Comparison of ENCODE assay signal across 9 cellular contexts in the genomic region with DNA sequence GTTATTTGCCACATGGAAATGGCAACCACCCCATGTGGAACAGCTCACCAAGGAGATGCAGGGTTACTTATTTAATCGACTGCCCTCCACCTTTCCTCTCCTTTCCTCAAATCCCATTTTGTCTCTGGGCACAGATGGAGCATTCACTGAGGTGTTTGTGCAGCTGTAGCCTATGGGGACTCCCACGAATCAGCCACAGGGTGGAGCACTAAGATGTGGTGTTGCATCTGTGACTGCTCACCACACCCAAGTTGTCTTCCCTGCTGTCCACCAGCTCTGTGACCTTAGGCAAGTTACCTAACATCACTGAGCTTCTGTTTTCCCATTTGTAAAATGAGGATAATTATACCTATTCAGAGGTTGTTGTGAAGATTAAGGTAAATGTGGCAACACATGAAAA.
DNase-seq lines count a peak whose midpoint lies in the region; ATAC-seq and TF ChIP-seq lines count a peak whose summit lies in the region.
"Had no signal": no experiment of that assay in that cellular context is flagged by ENCODE, and none has a peak within 500 bp of the region (broad histone marks: within the 10 kb centered on the region; RNA-seq: fewer than 3 reads in every experiment).

No MANE protein-coding gene starts in this region.

- H3K9me3 ChIP-seq in WERI-Rb-1 (ENCODE audit: severe bottlenecking) (peaks cover 14% of the 10 kb centered on the region), right atrium auricular region (peaks cover 0 to 19% of the 10 kb centered on the region in 2 donors), testis (no peaks in the 10 kb centered on the region), spleen (peaks cover 8 to 40% (median 27%) of the 10 kb centered on the region in 8 donors)

- H3K4me1 ChIP-seq in right atrium auricular region (no peaks in the 10 kb centered on the region), testis (no peaks in the 10 kb centered on the region), spleen (no peaks in the 10 kb centered on the region)

- 34 to 50% methylated on average over 2 of the region's 2 CpGs for WGBS in testis, 2 donors
- 46 to 55% (median 52%) methylated on average over 2 of the region's 2 CpGs for WGBS in spleen, 5 donors

- H3K27ac ChIP-seq in WERI-Rb-1: no peak overlapping the region
- H3K27ac ChIP-seq in right atrium auricular region: no peak overlapping the region
- no peak overlapping the region for H3K27ac ChIP-seq in testis
- no peak overlapping the region for H3K27ac ChIP-seq in spleen
- H3K27ac ChIP-seq: KMS-11 had no signal

- no peaks in the 10 kb centered on the region for H3K36me3 ChIP-seq in WERI-Rb-1
- no peaks in the 10 kb centered on the region for H3K36me3 ChIP-seq in right atrium auricular region
- no peaks in the 10 kb centered on the region for H3K36me3 ChIP-seq in testis (ENCODE audit: low read depth, missing control alignments)
- H3K36me3 ChIP-seq in spleen: no peaks in the 10 kb centered on the region

- ATAC-seq in HG03095 (IDR thresholded peaks at IDR 0.05; ENCODE audit: unreplicated experiment) (peak; percentile 57), omental fat pad (ENCODE audit: low FRiP score) (no peak), GM21360 (IDR thresholded peaks at IDR 0.05; ENCODE audit: unreplicated experiment) (no peak)

- no peaks in the 10 kb centered on the region for H3K27me3 ChIP-seq in WERI-Rb-1 (ENCODE audit: insufficient read depth, low read depth, severe bottlenecking)
- H3K27me3 ChIP-seq in right atrium auricular region: no peaks in the 10 kb centered on the region
- no peaks in the 10 kb centered on the region for H3K27me3 ChIP-seq in testis
- H3K27me3 ChIP-seq in spleen (replicated peaks in 1 of 7): no peaks in the 10 kb centered on the region

- intact Hi-C loops in testis (cut with DNase I; ENCODE audit: low total_unique reads): no loop called here
- intact Hi-C loops in spleen (cut with DNase I; ENCODE audit: low total_unique reads): no loop called here

- H3K4me3 ChIP-seq in WERI-Rb-1 (ENCODE audit: low read depth, low read length) (no peak overlapping the region), right atrium auricular region (no peak overlapping the region), testis (no peak overlapping the region), spleen (no peak overlapping the region)

- DNase-seq in WERI-Rb-1: peak; percentile 76
- no peak for DNase-seq in right atrium auricular region (ENCODE audit: low spot score)
- peak; percentile 68 for DNase-seq in testis
- DNase-seq in omental fat pad (ENCODE audit: low spot score): no peak
- DNase-seq in spleen: no peak

- TF ChIP-seq CTCF in GM12872 (IDR thresholded peaks at IDR 0.05; ENCODE audit: insufficient read depth, low read depth, low read length) (peak; percentile 53), WERI-Rb-1 (IDR thresholded peaks at IDR 0.05; ENCODE audit: low read depth, low read length) (peak; percentile 91), right atrium auricular region (IDR thresholded peaks at IDR 0.05) (peak; percentile 39 to 60), testis (IDR thresholded peaks at IDR 0.05) (no peak), omental fat pad (IDR thresholded peaks at IDR 0.05) (no peak), spleen (IDR thresholded peaks at IDR 0.05 in 8 of 11, conservative IDR thresholded peaks at IDR 0.05 in 3 of 11) (peak in 4 of 11 experiments; percentile 26 to 43 (median 34))

- TF ChIP-seq POLR2A in testis (IDR thresholded peaks at IDR 0.05) (no peak), spleen (IDR thresholded peaks at IDR 0.05) (no peak)

Comparison
In these comparisons a context has a peak if more than half of its experiments do, and no peak if none do; other contexts are left out.
1. CTCF ChIP-seq: peak in GM12872 (single experiment), WERI-Rb-1 (single experiment) and right atrium auricular region (2 of 2); none in testis (0 of 3) and omental fat pad (0 of 3).
2. DNase-seq: peak in WERI-Rb-1 (single experiment) and testis (single experiment); none in right atrium auricular region (single experiment), omental fat pad (single experiment) and spleen (single experiment).